ENCODE assay signal across 8 cellular contexts in the genomic region with DNA sequence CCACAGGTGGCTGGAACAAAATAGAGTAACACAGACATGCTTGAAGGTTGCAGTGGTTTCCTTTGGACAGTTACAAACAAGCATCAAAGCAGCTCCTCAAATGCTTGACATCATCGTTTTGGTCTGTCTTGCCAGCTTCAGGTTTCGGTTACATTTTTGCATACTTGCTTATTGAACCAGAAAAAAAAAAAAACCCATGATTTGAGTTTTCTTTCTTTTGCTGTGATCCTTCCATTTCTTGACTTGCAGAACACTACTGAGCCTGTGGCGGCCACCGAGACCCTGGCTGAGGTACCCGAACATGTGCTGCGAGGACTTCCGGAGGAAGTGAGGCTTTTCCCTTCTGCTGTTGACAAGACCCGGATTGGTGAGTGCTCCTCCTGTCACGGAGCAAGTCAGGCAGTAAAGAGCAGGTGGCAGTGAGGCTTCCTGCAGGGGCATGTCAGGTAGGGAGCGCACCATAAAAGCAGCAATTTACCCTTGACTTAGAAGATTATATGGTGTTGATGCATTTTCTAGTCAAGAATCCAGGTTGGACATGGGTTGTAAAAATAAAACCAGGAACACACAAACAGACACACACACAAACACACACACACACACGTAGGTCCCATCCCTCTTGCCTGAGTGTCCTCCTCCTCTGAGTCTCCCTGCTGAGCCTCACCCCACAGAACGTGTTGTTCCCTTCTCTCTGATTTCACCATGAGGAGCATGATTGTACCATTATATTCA. TPM values are rescaled to one million over a fixed set of nuclear protein-coding genes. Genes with fewer than 3 reads are reported as not detected.
DNase-seq lines count a peak whose midpoint lies in the region; ATAC-seq and TF ChIP-seq lines count a peak whose summit lies in the region.

No MANE protein-coding gene starts in this region.

- peak; percentile 67 for TF ChIP-seq POLR2A in GM19099 (IDR thresholded peaks at IDR 0.05; ENCODE audit: extremely low read depth, insufficient read length, low read depth)

- no peaks in the 10 kb centered on the region for H3K9me3 ChIP-seq in parathyroid adenoma (ENCODE audit: control insufficient read depth, low read length)
- H3K9me3 ChIP-seq in GM23248 (ENCODE audit: low read depth) = no peaks in the 10 kb centered on the region

- peaks cover 53% of the 10 kb centered on the region for H3K4me1 Mint-ChIP-seq in T-helper 2 cell treated with Interferon-gamma antibody and Interleukin-4, amounts not matched to agents 5 μg/mL and 100 μg/mL, for 36 hours (ENCODE audit: low read depth)

- H2AFZ ChIP-seq in parathyroid adenoma (peak overlapping the region; percentile 80), GM23248 (no peak overlapping the region)

- H3K27ac ChIP-seq in parathyroid adenoma = peak overlapping the region; percentile 56
- no peak overlapping the region for H3K27ac ChIP-seq in GM23248

- H3K4me2 ChIP-seq in parathyroid adenoma (ENCODE audit: low read length) (peak overlapping the region; percentile 20), GM23248 (ENCODE audit: unreplicated experiment) (no peak overlapping the region)

- H3K27ac Mint-ChIP-seq in T-helper 2 cell treated with Interferon-gamma antibody and Interleukin-4, amounts not matched to agents 5 μg/mL and 100 μg/mL, for 36 hours = peak overlapping the region; percentile 97

- H3K9me3 Mint-ChIP-seq in T-helper 2 cell treated with Interferon-gamma antibody and Interleukin-4, amounts not matched to agents 5 μg/mL and 100 μg/mL, for 36 hours = no peaks in the 10 kb centered on the region

- H3K9ac ChIP-seq in parathyroid adenoma (no peak overlapping the region), GM23248 (no peak overlapping the region)

- H3F3A ChIP-seq in GM23248 (ENCODE audit: insufficient read depth) = peaks cover 6% of the 10 kb centered on the region; the same call in 1 of the 2 replicates

- H3K79me2 ChIP-seq in parathyroid adenoma = peaks cover 2% of the 10 kb centered on the region
- peaks cover 30% of the 10 kb centered on the region for H3K79me2 ChIP-seq in GM23248 (ENCODE audit: insufficient read depth)

- in situ Hi-C loops in astrocyte of the cerebellum (cut with HindIII; ENCODE audit: low sequenced_read_pairs) = no loop called here
- in situ Hi-C loops in GM23248 (cut with MboI) = no loop called here

- H3K4me3 ChIP-seq in astrocyte of the cerebellum (ENCODE audit: low read depth, low read length) (no peak overlapping the region), parathyroid adenoma (ENCODE audit: low read depth, low read length) (peak overlapping the region; percentile 15), GM23248 (no peak overlapping the region)

- H3K27me3 ChIP-seq in parathyroid adenoma (ENCODE audit: control insufficient read depth, insufficient read depth, low read length) = no peaks in the 10 kb centered on the region
- H3K27me3 ChIP-seq in GM23248 (replicated peaks; ENCODE audit: insufficient read depth) = no peaks in the 10 kb centered on the region

- no peaks in the 10 kb centered on the region for H3K27me3 Mint-ChIP-seq in T-helper 2 cell treated with Interferon-gamma antibody and Interleukin-4, amounts not matched to agents 5 μg/mL and 100 μg/mL, for 36 hours (ENCODE audit: low read depth)

- H3K36me3 ChIP-seq in parathyroid adenoma (ENCODE audit: control insufficient read depth, insufficient read depth, low read length) (no peaks in the 10 kb centered on the region), GM23248 (ENCODE audit: low read depth) (no peaks in the 10 kb centered on the region)

- no peak for TF ChIP-seq CTCF in astrocyte of the cerebellum (IDR thresholded peaks at IDR 0.05; ENCODE audit: low read depth, low read length, missing control alignments)
- no peak for TF ChIP-seq CTCF in parathyroid adenoma (IDR thresholded peaks at IDR 0.05)

- peak; percentile 86 for ATAC-seq in HG03095 (IDR thresholded peaks at IDR 0.05; ENCODE audit: unreplicated experiment)

- peaks cover 10% of the 10 kb centered on the region for H3K4me1 ChIP-seq in parathyroid adenoma
- H3K4me1 ChIP-seq in GM23248 (ENCODE audit: insufficient read depth) = peaks cover 21% of the 10 kb centered on the region

- no peaks in the 10 kb centered on the region for H3K9me2 ChIP-seq in GM23248 (ENCODE audit: insufficient read depth)

- DNase-seq in T-helper 2 cell treated with Interferon-gamma antibody and Interleukin-4, amounts not matched to agents 5 μg/mL and 100 μg/mL, for 36 hours (ENCODE audit: low spot score) = peak; percentile 83
- DNase-seq in astrocyte of the cerebellum (ENCODE audit: low read depth) = peak; percentile 84
- DNase-seq in ureter (ENCODE audit: low spot score) = peak; percentile 60
- DNase-seq in GM23248 = no peak
- DNase-seq in DMS114 treated with DMSO at 0.1 percent for 48 hours (lab: John Stamatoyannopoulos, UW; ENCODE audit: unreplicated experiment) = no peak

- peak overlapping the region; percentile 83 for H3K4me3 Mint-ChIP-seq in T-helper 2 cell treated with Interferon-gamma antibody and Interleukin-4, amounts not matched to agents 5 μg/mL and 100 μg/mL, for 36 hours

- WGBS in GM23248 (ENCODE audit: low coverage in 1 of 2, low lambda C conversion rate in 2 of 2, missing lambda C conversion rate in 2 of 2), 2 experiments = 96% methylated on average over 12 of the region's 12 CpGs

- H3K36me3 Mint-ChIP-seq in T-helper 2 cell treated with Interferon-gamma antibody and Interleukin-4, amounts not matched to agents 5 μg/mL and 100 μg/mL, for 36 hours (ENCODE audit: low read depth) = peaks cover 12% of the 10 kb centered on the region

- H4K20me1 ChIP-seq in GM23248 (ENCODE audit: insufficient read depth) = no peaks in the 10 kb centered on the region

RNA-seq across cellular contexts. Expression of gene PRDM2, which starts 30.9 kb away (rescaled TPM):
- 83.1 TPM for total RNA-seq in ureter
- total RNA-seq in GM23248 (2014; rRNA removed; shearing (Covaris generic)) = 9.7 and 11.0 TPM in 2 replicates
- polyA plus RNA-seq in GM23248 (2016; fragmentation: Nextera tagmentation; extraction: Ambion mirVana) = 14.0 and 15.1 TPM in 2 replicates

Comparison
In these comparisons a context has a peak if more than half of its experiments do, and no peak if none do; other contexts are left out.
1. DNase-seq: peak in T-helper 2 cell treated with Interferon-gamma antibody and Interleukin-4, amounts not matched to agents 5 μg/mL and 100 μg/mL, for 36 hours (single experiment), astrocyte of the cerebellum (single experiment) and ureter (single experiment); none in GM23248 (single experiment) and DMS114 treated with DMSO at 0.1 percent for 48 hours (single experiment).